17 cellular contexts compared by ENCODE assay signal in the genomic region with DNA sequence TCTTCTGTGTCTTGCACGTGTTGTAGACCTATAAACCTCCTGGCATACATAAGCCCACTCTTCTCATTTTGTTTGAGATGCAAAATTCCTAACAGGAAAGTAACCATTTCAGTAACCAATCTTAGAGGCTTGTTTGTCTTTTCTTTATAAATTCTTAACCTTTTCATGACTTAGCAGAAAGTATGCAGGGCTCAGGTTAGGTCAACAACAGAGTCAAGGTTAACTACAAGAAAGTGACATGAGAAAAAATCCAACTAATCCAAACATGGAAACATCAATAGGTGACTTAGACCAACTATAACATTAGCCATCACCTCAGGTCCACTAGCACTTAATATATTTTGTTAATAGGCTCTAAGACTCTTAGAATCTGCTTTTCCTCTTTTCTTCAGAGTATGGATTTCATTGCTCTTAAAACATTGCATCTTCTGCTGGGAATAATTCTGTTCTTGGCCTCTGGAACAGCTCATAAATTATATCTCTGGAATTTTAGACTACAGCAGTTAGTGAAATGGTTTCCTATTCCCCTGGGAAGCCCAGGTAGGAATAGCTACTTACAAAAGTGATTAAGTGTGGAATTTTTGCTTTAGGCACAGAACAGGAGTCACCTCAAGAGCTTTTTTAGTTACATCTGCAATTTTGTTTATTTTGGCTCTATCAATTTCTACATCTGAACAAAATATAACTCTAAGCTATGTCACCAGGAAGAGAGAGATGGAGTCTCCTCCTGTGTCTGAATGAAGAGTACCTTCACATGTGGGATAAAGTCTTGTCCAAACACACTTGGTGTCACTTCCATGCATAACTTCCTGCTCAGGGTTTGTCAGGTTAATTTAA.
"Had no signal": no experiment of that assay in that cellular context is flagged by ENCODE, and none has a peak within 500 bp of the region (broad histone marks: within the 10 kb centered on the region; RNA-seq: fewer than 3 reads in every experiment).

No MANE protein-coding gene starts in this region.

- DNase-seq: colonic mucosa; dermis blood vessel endothelial cell; foreskin melanocyte; head of caudate nucleus; hippocampal formation; left colon; natural killer cell; nucleus accumbens; psoas muscle; sigmoid colon; stimulated activated CD4-positive, alpha-beta T cell treated with anti-CD3 and anti-CD28 coated beads, Interleukin-12 subunit alpha, Interleukin-12 subunit beta, amount 100 ng/mL, for 4 hours; stimulated activated CD4-positive, alpha-beta T cell treated with anti-CD3 and anti-CD28 coated beads, Interleukin-2, amount 100 ng/mL, for 48 hours; stimulated activated naive CD4-positive, alpha-beta T cell treated with Interleukin-2 at 50 U/mL for 16 hours had no signal

- FAIRE-seq: urothelium cell line had no signal

- H3K9ac ChIP-seq: neural progenitor cell, parathyroid adenoma had no signal

- H3K36me3 ChIP-seq: colonic mucosa, neural progenitor cell, sigmoid colon had no signal

- H3K4me1 ChIP-seq: colonic mucosa, neural progenitor cell, psoas muscle, sigmoid colon had no signal

- H3K9me3 ChIP-seq: colonic mucosa, sigmoid colon had no signal

- H3K27ac Mint-ChIP-seq: natural killer cell, neural progenitor cell had no signal

- ATAC-seq: left colon, natural killer cell, psoas muscle had no signal

- H3K27ac ChIP-seq: colonic mucosa, neural progenitor cell, parathyroid adenoma, psoas muscle, sigmoid colon, skin epidermis had no signal

- H3K4me1 Mint-ChIP-seq: natural killer cell, neural progenitor cell had no signal

- H3K4me2 ChIP-seq: neural progenitor cell had no signal

- H2AFZ ChIP-seq: neural progenitor cell, parathyroid adenoma had no signal

- H3K4me3 Mint-ChIP-seq: natural killer cell, neural progenitor cell had no signal

- H3K79me2 ChIP-seq: parathyroid adenoma had no signal

- H3K4me3 ChIP-seq: colonic mucosa, neural progenitor cell, psoas muscle, sigmoid colon, skin epidermis had no signal

- H3K36me3 Mint-ChIP-seq: natural killer cell, neural progenitor cell had no signal

- H3K27me3 ChIP-seq: colonic mucosa, neural progenitor cell, sigmoid colon had no signal

- H3K9me3 Mint-ChIP-seq: natural killer cell had no signal
